In genomic region chr3:57544181-57545125, GRCh38 we compare ENCODE assay signal across 8 cellular contexts. TPM values are rescaled to one million over a fixed set of nuclear protein-coding genes. Genes with fewer than 3 reads are reported as not detected.
DNase-seq lines count a peak whose midpoint lies in the region; ATAC-seq and TF ChIP-seq lines count a peak whose summit lies in the region.

TSS of gene DNAH12 (minus strand) at chr3:57544344. CDS start at chr3:57542870, 1,474 bp downstream.

- peaks cover 4% of the 10 kb centered on the region for H3K27me3 Mint-ChIP-seq in endodermal cell (ENCODE audit: insufficient read depth)
- peaks cover 16% of the 10 kb centered on the region for H3K27me3 Mint-ChIP-seq in nephron progenitor cell (ENCODE audit: low read depth, poor library complexity)

- 10 to 18% methylated on average over 14 to 20 of the region's 20 CpGs for WGBS in endodermal cell (ENCODE audit: insufficient coverage in 1 of 2, insufficient read length in 1 of 2), 2 experiments

- H3K4me3 ChIP-seq in endodermal cell (ENCODE audit: low read length): peak within 1 kb of the TSS; percentile 73

- in situ Hi-C loops in ACHN (cut with HindIII; ENCODE audit: low pct_ligation_motif_present, low pct_unique_long_range_greater_than_20kb, low sequenced_read_pairs): no loop called here

- ATAC-seq in GM21529 (IDR thresholded peaks at IDR 0.05; ENCODE audit: unreplicated experiment): no peak
- ATAC-seq in HG03460 (IDR thresholded peaks at IDR 0.05; ENCODE audit: unreplicated experiment): no peak
- no peak for ATAC-seq in HG02763 (IDR thresholded peaks at IDR 0.05; ENCODE audit: unreplicated experiment)

- peak within 1 kb of the TSS; percentile 42 for H3K4me3 Mint-ChIP-seq in endodermal cell
- H3K4me3 Mint-ChIP-seq in nephron progenitor cell: peak within 1 kb of the TSS; percentile 73

- H3K9me3 ChIP-seq in endodermal cell (ENCODE audit: control insufficient read depth, low read length): no peaks in the 10 kb centered on the region

- H3K36me3 Mint-ChIP-seq in endodermal cell (ENCODE audit: low read depth) (no peaks in the 10 kb centered on the region), nephron progenitor cell (ENCODE audit: low read depth) (no peaks in the 10 kb centered on the region)

- DNase-seq in ACHN (peak; percentile 48), GM20000 (ENCODE audit: low spot score) (peak; percentile 36), NCI-H69 (lab: John Stamatoyannopoulos, UW) (peak; percentile 94), endodermal cell (peak; percentile 99), nephron progenitor cell (peak; percentile 91)

- H3K9ac ChIP-seq in endodermal cell (ENCODE audit: extremely low read depth, low read length, poor library complexity, severe bottlenecking): peak within 1 kb of the TSS; percentile 58

- peaks cover 15% of the 10 kb centered on the region for H3K4me1 Mint-ChIP-seq in endodermal cell
- H3K4me1 Mint-ChIP-seq in nephron progenitor cell: peaks cover 36% of the 10 kb centered on the region

- TF ChIP-seq CTCF in GM20000 (IDR thresholded peaks at IDR 0.05; ENCODE audit: extremely low read depth, missing control alignments) (no peak), endodermal cell (conservative IDR thresholded peaks at IDR 0.05) (peak; percentile 21), nephron progenitor cell (IDR thresholded peaks at IDR 0.05) (no peak)

- peaks cover 17% of the 10 kb centered on the region for H3K27me3 ChIP-seq in endodermal cell (ENCODE audit: control insufficient read depth, insufficient read depth, low read length, poor library complexity, severe bottlenecking)

- H3K4me1 ChIP-seq in endodermal cell (ENCODE audit: control insufficient read depth, insufficient read depth, low read length): no peaks in the 10 kb centered on the region

- H3K9me3 Mint-ChIP-seq in endodermal cell (no peaks in the 10 kb centered on the region), nephron progenitor cell (no peaks in the 10 kb centered on the region)

- H3K27ac Mint-ChIP-seq in endodermal cell: peak within 1 kb of the TSS; percentile 88
- H3K27ac Mint-ChIP-seq in nephron progenitor cell: peak within 1 kb of the TSS; percentile 96

- H3K27ac ChIP-seq in endodermal cell (ENCODE audit: low read depth, low read length): no peak within 1 kb of the TSS

- no peaks in the 10 kb centered on the region for H3K36me3 ChIP-seq in endodermal cell (ENCODE audit: control insufficient read depth, insufficient read depth, low read length)

RNA-seq across cellular contexts. Expression of gene DNAH12, which starts in this region (rescaled TPM):
- 1 to 10 TPM in 1 of 2 donors, under 1 TPM in 1; 0.77 to 2.2 TPM for total RNA-seq in endodermal cell
- polyA plus RNA-seq in endodermal cell (2013, experiment 1 of 2): not detected
- polyA plus RNA-seq in endodermal cell (2013, experiment 2 of 2): 0.12 TPM

Comparison
In these comparisons a context has a peak if more than half of its experiments do, and no peak if none do; other contexts are left out.
1. DNase-seq: peak in every context shown above with its lines; median percentile 99 in endodermal cell; 94 in NCI-H69; 91 in nephron progenitor cell; 48 in ACHN; 36 in GM20000.